In the genomic region with DNA sequence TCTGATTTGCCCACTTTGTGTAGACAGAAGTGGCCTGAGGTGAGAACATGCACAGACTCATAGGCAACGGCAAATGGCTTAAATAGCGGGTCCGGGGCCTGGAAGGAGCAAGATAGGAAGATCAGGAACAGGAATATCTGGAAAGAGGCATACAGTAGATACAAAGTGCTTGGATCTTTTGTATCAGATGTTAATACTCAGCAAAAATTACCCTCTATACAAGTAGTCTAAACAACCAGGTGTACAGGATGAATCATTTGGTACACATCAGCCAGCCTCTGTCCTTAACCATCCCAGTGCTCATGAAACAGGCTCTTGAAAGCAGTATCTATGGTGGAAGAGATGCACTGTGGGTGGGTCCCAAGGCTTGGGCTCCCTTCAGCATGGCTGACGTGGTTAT, we compare ENCODE assay signal across 1 cellular context.
TF ChIP-seq lines count a peak whose summit lies in the region.

No MANE protein-coding gene starts in this region.

TF ChIP-seq in HepG2, 621 proteins besides CTCF, POLR2A, EP300 and RAD21:
- TF ChIP-seq FOSL2 (CRISPR knock-in tag; IDR thresholded peaks at IDR 0.05) (peak; percentile 40), NBN (conservative IDR thresholded peaks at IDR 0.05) (no peak), MAFF (IDR thresholded peaks at IDR 0.05; ENCODE audit: low read depth, low read length) (0 out of 2 replicates have a peak, but pooled peaks have one; percentile 53), MAFK (conservative IDR thresholded peaks at IDR 0.05 in 1 of 2, IDR thresholded peaks at IDR 0.05 in 1 of 2; ENCODE audit: low read length in 2 of 2) (peak; percentile 72 to 75)
